Comparison of ENCODE assay signal across 16 cellular contexts in genomic region chr7:36958094-36958718, GRCh38.
DNase-seq lines count a peak whose midpoint lies in the region; ATAC-seq and TF ChIP-seq lines count a peak whose summit lies in the region.
"Had no signal": no experiment of that assay in that cellular context is flagged by ENCODE, and none has a peak within 500 bp of the region (broad histone marks: within the 10 kb centered on the region; RNA-seq: fewer than 3 reads in every experiment).

No MANE protein-coding gene starts in this region.

- DNase-seq in NCI-H2081 (lab: John Stamatoyannopoulos, UW) (peak; percentile 26 to 44), NCI-H2081 treated with DMSO at 0.1 percent for 48 hours (lab: John Stamatoyannopoulos, UW) (no peak), NB4 (ENCODE audit: low read depth) (peak; percentile 28), NCI-H748 treated with DMSO at 0.1 percent for 48 hours (lab: John Stamatoyannopoulos, UW) (peak; percentile 77), epidermal melanocyte (ENCODE audit: insufficient read length, low spot score) (no peak)
- DNase-seq: 8988T, C1 segment of cervical spinal cord, Caco-2, NCI-H1048, NCI-H2029, NCI-H446, SW 1271 had no signal

- H3K9me3 ChIP-seq in neutrophil: no peaks in the 10 kb centered on the region

- H3K27ac ChIP-seq in neutrophil: peak overlapping the region; percentile 35

- TF ChIP-seq CTCF in NB4 (IDR thresholded peaks at IDR 0.05; ENCODE audit: low read depth, low read length) (no peak), neutrophil (IDR thresholded peaks at IDR 0.05) (no peak)

- no peak overlapping the region for H3K4me3 ChIP-seq in NB4 (ENCODE audit: low read depth, low read length)
- no peak overlapping the region for H3K4me3 ChIP-seq in neutrophil (ENCODE audit: low read depth in 1 of 2, low read length in 1 of 2)

- no peaks in the 10 kb centered on the region for H3K27me3 ChIP-seq in neutrophil

- no peaks in the 10 kb centered on the region for H3K36me3 ChIP-seq in neutrophil

- no peak for ATAC-seq in GM21619 (IDR thresholded peaks at IDR 0.05; ENCODE audit: unreplicated experiment)
- no peak for ATAC-seq in HG03354 (IDR thresholded peaks at IDR 0.05; ENCODE audit: poor library complexity, severe bottlenecking, unreplicated experiment)
- ATAC-seq: HCT116 had no signal

- TF ChIP-seq POLR2A in NB4 (IDR thresholded peaks at IDR 0.05; ENCODE audit: extremely low read depth, insufficient read length): no peak

- peaks cover 9 to 13% of the 10 kb centered on the region in 2 experiments for H3K4me1 ChIP-seq in neutrophil (ENCODE audit: control insufficient read depth in 1 of 2, insufficient read depth in 1 of 2, low read depth in 1 of 2, low read length in 1 of 2)
- H3K4me1 ChIP-seq: Caco-2 had no signal

Comparison
In these comparisons a context has a peak if more than half of its experiments do, and no peak if none do; other contexts are left out.
1. DNase-seq: peak in NCI-H2081 (2 of 2), NB4 (single experiment) and NCI-H748 treated with DMSO at 0.1 percent for 48 hours (single experiment); none in NCI-H2081 treated with DMSO at 0.1 percent for 48 hours (single experiment) and epidermal melanocyte (single experiment).